ENCODE assay signal across 8 cellular contexts in genomic region chr20:50731930-50732690, GRCh38. TPM values are rescaled to one million over a fixed set of nuclear protein-coding genes. Genes with fewer than 3 reads are reported as not detected.
DNase-seq lines count a peak whose midpoint lies in the region; ATAC-seq and TF ChIP-seq lines count a peak whose summit lies in the region.

No MANE protein-coding gene starts in this region.

- TF ChIP-seq CTCF in endodermal cell (conservative IDR thresholded peaks at IDR 0.05) (no peak), osteoblast (IDR thresholded peaks at IDR 0.05; ENCODE audit: extremely low read depth, low read depth, low read length) (no peak)

- peak overlapping the region; percentile 42 for H3K27ac ChIP-seq in endodermal cell (ENCODE audit: low read depth, low read length)
- H3K27ac ChIP-seq in osteoblast (ENCODE audit: low read depth, low read length), result no peak overlapping the region

- H3K4me3 ChIP-seq in endodermal cell (ENCODE audit: low read length) (peak overlapping the region; percentile 96), osteoblast (ENCODE audit: insufficient read depth, low read length) (peak overlapping the region; percentile 79)

- DNase-seq in NCI-H2227 (lab: John Stamatoyannopoulos, UW; ENCODE audit: unreplicated experiment) (peak; percentile 36), NCI-H2227 treated with DMSO at 0.1 percent for 48 hours (lab: John Stamatoyannopoulos, UW) (no peak), endodermal cell (peak; percentile 75), osteoblast (ENCODE audit: insufficient read length, low spot score, missing footprints) (peak; percentile 35), NK-92 (lab: John Stamatoyannopoulos, UW; ENCODE audit: unreplicated experiment) (no peak)
- no peak for DNase-seq in central memory CD4-positive, alpha-beta T cell

- no peaks in the 10 kb centered on the region for H3K9me3 Mint-ChIP-seq in endodermal cell

- 1 to 2% methylated on average over 20 to 29 of the region's 29 CpGs for WGBS in endodermal cell (ENCODE audit: insufficient coverage in 1 of 2, insufficient read length in 1 of 2), 2 experiments

- peaks cover 25% of the 10 kb centered on the region for H3K4me1 Mint-ChIP-seq in endodermal cell

- H3K4me2 ChIP-seq in osteoblast (ENCODE audit: insufficient read depth, low read length), result peak overlapping the region; percentile 95

- H3K79me2 ChIP-seq in osteoblast (ENCODE audit: insufficient read depth, low read length), result no peaks in the 10 kb centered on the region

- H3K4me1 ChIP-seq in endodermal cell (ENCODE audit: control insufficient read depth, insufficient read depth, low read length) (peaks cover 9% of the 10 kb centered on the region), osteoblast (ENCODE audit: insufficient read depth, low read length) (peaks cover 32% of the 10 kb centered on the region)

- peak overlapping the region; percentile 88 for H3K4me3 Mint-ChIP-seq in endodermal cell

- no peak overlapping the region for H2AFZ ChIP-seq in osteoblast (ENCODE audit: low read length)

- no peak for ATAC-seq in GM19328 (IDR thresholded peaks at IDR 0.05; ENCODE audit: unreplicated experiment)

- H3K27me3 ChIP-seq in endodermal cell (ENCODE audit: control insufficient read depth, insufficient read depth, low read length, poor library complexity, severe bottlenecking) (no peaks in the 10 kb centered on the region), osteoblast (ENCODE audit: insufficient read depth, low read length) (peaks cover 6% of the 10 kb centered on the region)

- peak overlapping the region; percentile 84 for H3K27ac Mint-ChIP-seq in endodermal cell

- peaks cover 24% of the 10 kb centered on the region for H3K36me3 Mint-ChIP-seq in endodermal cell (ENCODE audit: low read depth)

- H3K9ac ChIP-seq in endodermal cell (ENCODE audit: extremely low read depth, low read length, poor library complexity, severe bottlenecking), result peak overlapping the region; percentile 82

- H4K20me1 ChIP-seq in osteoblast (ENCODE audit: insufficient read depth, low read length), result no peaks in the 10 kb centered on the region

- H3K27me3 Mint-ChIP-seq in endodermal cell (ENCODE audit: insufficient read depth), result no peaks in the 10 kb centered on the region

- H3K36me3 ChIP-seq in endodermal cell (ENCODE audit: control insufficient read depth, insufficient read depth, low read length) (peaks cover 9% of the 10 kb centered on the region), osteoblast (ENCODE audit: insufficient read depth, low read length) (no peaks in the 10 kb centered on the region)

- H3K9me3 ChIP-seq in endodermal cell (ENCODE audit: control insufficient read depth, low read length), result no peaks in the 10 kb centered on the region
- H3K9me3 ChIP-seq in osteoblast (ENCODE audit: low read depth, low read length), result no peaks in the 10 kb centered on the region

TF ChIP-seq in PFSK-1, 5 proteins besides CTCF, POLR2A, EP300 and RAD21:
- TF ChIP-seq, protein P1, sequence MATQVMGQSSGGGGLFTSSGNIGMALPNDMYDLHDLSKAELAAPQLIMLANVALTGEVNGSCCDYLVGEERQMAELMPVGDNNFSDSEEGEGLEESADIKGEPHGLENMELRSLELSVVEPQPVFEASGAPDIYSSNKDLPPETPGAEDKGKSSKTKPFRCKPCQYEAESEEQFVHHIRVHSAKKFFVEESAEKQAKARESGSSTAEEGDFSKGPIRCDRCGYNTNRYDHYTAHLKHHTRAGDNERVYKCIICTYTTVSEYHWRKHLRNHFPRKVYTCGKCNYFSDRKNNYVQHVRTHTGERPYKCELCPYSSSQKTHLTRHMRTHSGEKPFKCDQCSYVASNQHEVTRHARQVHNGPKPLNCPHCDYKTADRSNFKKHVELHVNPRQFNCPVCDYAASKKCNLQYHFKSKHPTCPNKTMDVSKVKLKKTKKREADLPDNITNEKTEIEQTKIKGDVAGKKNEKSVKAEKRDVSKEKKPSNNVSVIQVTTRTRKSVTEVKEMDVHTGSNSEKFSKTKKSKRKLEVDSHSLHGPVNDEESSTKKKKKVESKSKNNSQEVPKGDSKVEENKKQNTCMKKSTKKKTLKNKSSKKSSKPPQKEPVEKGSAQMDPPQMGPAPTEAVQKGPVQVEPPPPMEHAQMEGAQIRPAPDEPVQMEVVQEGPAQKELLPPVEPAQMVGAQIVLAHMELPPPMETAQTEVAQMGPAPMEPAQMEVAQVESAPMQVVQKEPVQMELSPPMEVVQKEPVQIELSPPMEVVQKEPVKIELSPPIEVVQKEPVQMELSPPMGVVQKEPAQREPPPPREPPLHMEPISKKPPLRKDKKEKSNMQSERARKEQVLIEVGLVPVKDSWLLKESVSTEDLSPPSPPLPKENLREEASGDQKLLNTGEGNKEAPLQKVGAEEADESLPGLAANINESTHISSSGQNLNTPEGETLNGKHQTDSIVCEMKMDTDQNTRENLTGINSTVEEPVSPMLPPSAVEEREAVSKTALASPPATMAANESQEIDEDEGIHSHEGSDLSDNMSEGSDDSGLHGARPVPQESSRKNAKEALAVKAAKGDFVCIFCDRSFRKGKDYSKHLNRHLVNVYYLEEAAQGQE (IDR thresholded peaks at IDR 0.05; ENCODE audit: insufficient read depth in 1 of 2, low read depth in 2 of 2, low read length in 2 of 2), result no peak
- no peak for TF ChIP-seq POLR2AphosphoS5 (IDR thresholded peaks at IDR 0.05; ENCODE audit: low read depth, low read length)
- TF ChIP-seq SIN3A (IDR thresholded peaks at IDR 0.05; ENCODE audit: borderline replicate concordance, insufficient read depth, low read length), result peak; percentile 35; the same call in 1 of the 2 replicates
- no peak for TF ChIP-seq TAF1 (IDR thresholded peaks at IDR 0.05; ENCODE audit: borderline replicate concordance, insufficient read depth, low read length)
- no peak for TF ChIP-seq FOXP2 (optimal IDR thresholded peaks at IDR 0.05; ENCODE audit: borderline replicate concordance, extremely low read depth, extremely low read length, insufficient read depth)

RNA-seq across cellular contexts. Expression of gene PARD6B, which starts 0.7 kb away (rescaled TPM):
- polyA plus RNA-seq in PFSK-1 (2012; ENCODE audit: insufficient read length, low read depth), result 0.55 TPM
- total RNA-seq in endodermal cell (10 to 100 TPM; 29.0 to 36.7 TPM), osteoblast (0.72 and 0.88 TPM in 2 replicates)
- polyA plus RNA-seq in endodermal cell (2013, experiment 1 of 2), result 5.8 TPM
- 7.0 TPM for polyA plus RNA-seq in endodermal cell (2013, experiment 2 of 2)

RNA-seq across cellular contexts. Expression of gene RIPOR3, which starts 40.8 kb away (rescaled TPM):
- not detected for polyA plus RNA-seq in PFSK-1 (2012; ENCODE audit: insufficient read length, low read depth)
- total RNA-seq in endodermal cell, result 1 to 10 TPM in 1 of 2 donors, under 1 TPM in 1; 0.46 to 1.4 TPM
- polyA plus RNA-seq in endodermal cell (2013, experiment 1 of 2), result 0.96 TPM
- polyA plus RNA-seq in endodermal cell (2013, experiment 2 of 2), result 0.25 TPM
- 1.1 and 2.4 TPM in 2 replicates for total RNA-seq in osteoblast

Comparison
In these comparisons a context has a peak if more than half of its experiments do, and no peak if none do; other contexts are left out.
1. DNase-seq: peak in NCI-H2227 (single experiment), endodermal cell (single experiment) and osteoblast (single experiment); none in NCI-H2227 treated with DMSO at 0.1 percent for 48 hours (single experiment), central memory CD4-positive, alpha-beta T cell (single experiment) and NK-92 (single experiment).
2. RNA of gene PARD6B, which starts 0.7 kb away (total RNA-seq): 29.0 to 36.7 TPM in endodermal cell; 0.72 to 0.88 TPM in osteoblast; every median in the first group is over 10 times any median in the second.